Comparison of ENCODE assay signal across 13 cellular contexts in the genomic region with DNA sequence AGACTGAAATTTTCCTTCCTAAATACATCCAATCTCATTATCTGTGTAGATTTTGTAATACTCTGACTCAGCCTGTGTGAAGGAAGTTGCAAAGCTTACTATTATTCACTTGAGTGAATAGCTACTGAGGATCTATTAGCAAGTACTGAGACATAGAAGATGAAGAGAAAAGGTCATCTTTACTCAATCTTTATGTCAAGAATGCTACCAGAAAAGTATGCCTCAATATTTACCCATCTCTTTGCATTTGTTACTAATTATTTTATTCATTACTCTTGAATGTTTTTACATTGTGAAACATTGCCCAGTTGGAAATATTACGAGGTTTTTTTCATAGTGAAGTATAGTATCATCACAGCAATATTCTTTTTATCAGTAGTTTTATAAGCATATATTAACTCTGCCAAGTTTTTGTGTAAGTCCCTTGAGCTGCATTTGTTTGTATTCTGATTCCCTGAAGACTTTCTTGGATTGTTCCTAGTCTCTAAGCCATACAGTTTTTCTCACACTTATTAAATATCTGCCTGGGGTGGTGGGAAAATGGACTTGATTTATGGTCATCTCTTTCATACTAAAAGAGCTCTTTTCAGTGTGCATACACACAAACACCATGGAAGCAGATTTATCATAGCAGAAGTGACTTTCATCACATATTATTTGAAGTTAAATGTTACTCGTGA.
DNase-seq lines count a peak whose midpoint lies in the region; ATAC-seq, FAIRE-seq and TF ChIP-seq lines count a peak whose summit lies in the region.
"Had no signal": no experiment of that assay in that cellular context is flagged by ENCODE, and none has a peak within 500 bp of the region (broad histone marks: within the 10 kb centered on the region; RNA-seq: fewer than 3 reads in every experiment).

No MANE protein-coding gene starts in this region.

- no peaks in the 10 kb centered on the region for H3K9me3 Mint-ChIP-seq in activated T-cell treated with anti-CD3 and anti-CD28 coated beads, Interleukin-2, amount 50 U/mL, for 72 hours
- H3K9me3 Mint-ChIP-seq in Calu3 (ENCODE audit: low read depth, unreplicated experiment), result no peaks in the 10 kb centered on the region

- H3K36me3 Mint-ChIP-seq in activated T-cell treated with anti-CD3 and anti-CD28 coated beads, Interleukin-2, amount 50 U/mL, for 72 hours (ENCODE audit: insufficient read depth in 2 of 2), result no peaks in the 10 kb centered on the region
- H3K36me3 Mint-ChIP-seq in Calu3 (ENCODE audit: insufficient read depth, unreplicated experiment), result no peaks in the 10 kb centered on the region

- peaks cover 37% of the 10 kb centered on the region for H3K4me1 ChIP-seq in osteoblast (ENCODE audit: insufficient read depth, low read length)

- no peak for FAIRE-seq in bronchial epithelial cell (lab: Jason Lieb, UNC)
- FAIRE-seq: D721Med had no signal

- no peak for ATAC-seq in HG03139 (IDR thresholded peaks at IDR 0.05; ENCODE audit: unreplicated experiment)
- ATAC-seq in activated T-cell treated with anti-CD3 and anti-CD28 coated beads, Interleukin-2, amount 50 U/mL, for 72 hours (replicated peaks in 1 of 2), result no peak
- no peak for ATAC-seq in HG03442 (IDR thresholded peaks at IDR 0.05; ENCODE audit: unreplicated experiment)

- CTCF ChIA-PET in Calu3 (lab: Charles Lee), result no interaction called here

- peak overlapping the region; percentile 64 for H3K4me2 ChIP-seq in osteoblast (ENCODE audit: insufficient read depth, low read length)

- peak; percentile 46 for DNase-seq in NCI-H460 (ENCODE audit: extremely low read depth, low read depth)
- DNase-seq in bronchial epithelial cell (ENCODE audit: low read depth), result peak; percentile 93
- DNase-seq in osteoblast (ENCODE audit: insufficient read length, low spot score, missing footprints), result peak; percentile 75
- DNase-seq in activated T-cell treated with anti-CD3 and anti-CD28 coated beads, Interleukin-2, amount 50 U/mL, for 72 hours, result no peak
- DNase-seq in Calu3, result no peak
- DNase-seq: caudate nucleus, heart right ventricle, NCI-H1694 treated with DMSO at 0.1 percent for 48 hours, testis had no signal

- no peaks in the 10 kb centered on the region for H3K27me3 ChIP-seq in bronchial epithelial cell (ENCODE audit: control insufficient read depth, insufficient read depth, low read length)
- no peaks in the 10 kb centered on the region for H3K27me3 ChIP-seq in osteoblast (ENCODE audit: insufficient read depth, low read length)
- H3K27me3 ChIP-seq: heart right ventricle, testis had no signal

- peaks cover 32% of the 10 kb centered on the region for H3K4me1 Mint-ChIP-seq in activated T-cell treated with anti-CD3 and anti-CD28 coated beads, Interleukin-2, amount 50 U/mL, for 72 hours (ENCODE audit: low read depth)
- H3K4me1 Mint-ChIP-seq in Calu3 (ENCODE audit: low read depth, unreplicated experiment), result peaks cover 9% of the 10 kb centered on the region

- no peaks in the 10 kb centered on the region for H3K79me2 ChIP-seq in osteoblast (ENCODE audit: insufficient read depth, low read length)

- H3K27ac Mint-ChIP-seq in activated T-cell treated with anti-CD3 and anti-CD28 coated beads, Interleukin-2, amount 50 U/mL, for 72 hours, result no peak overlapping the region
- H3K27ac Mint-ChIP-seq in Calu3 (ENCODE audit: unreplicated experiment), result no peak overlapping the region

- intact Hi-C loops in Calu3 (cut with micrococcal nuclease; ENCODE audit: unreplicated experiment), result loop anchor here (10.0 kb wide), 1 partner anchor 227 kb away; no protein-coding TSS in a partner anchor

- TF ChIP-seq CTCF in C4-2B (conservative IDR thresholded peaks at IDR 0.05) (no peak), bronchial epithelial cell (IDR thresholded peaks at IDR 0.05; ENCODE audit: insufficient read depth, low read length, severe bottlenecking) (no peak), osteoblast (IDR thresholded peaks at IDR 0.05; ENCODE audit: extremely low read depth, low read depth, low read length) (no peak), Calu3 (IDR thresholded peaks at IDR 0.05; ENCODE audit: unreplicated experiment) (no peak)

- H4K20me1 ChIP-seq in osteoblast (ENCODE audit: insufficient read depth, low read length), result no peaks in the 10 kb centered on the region

- H3K27me3 Mint-ChIP-seq in activated T-cell treated with anti-CD3 and anti-CD28 coated beads, Interleukin-2, amount 50 U/mL, for 72 hours (ENCODE audit: low read depth), result no peaks in the 10 kb centered on the region
- no peaks in the 10 kb centered on the region for H3K27me3 Mint-ChIP-seq in Calu3 (ENCODE audit: unreplicated experiment)

- no peaks in the 10 kb centered on the region for H3K9me3 ChIP-seq in osteoblast (ENCODE audit: low read depth, low read length)
- H3K9me3 ChIP-seq: heart right ventricle, testis had no signal

- no peak overlapping the region for H2AFZ ChIP-seq in osteoblast (ENCODE audit: low read length)

- H3K4me3 ChIP-seq in bronchial epithelial cell (ENCODE audit: low read depth, low read length) (no peak overlapping the region), osteoblast (ENCODE audit: insufficient read depth, low read length) (no peak overlapping the region)
- H3K4me3 ChIP-seq: heart right ventricle, testis had no signal

- no TSS peak for BruUV-seq in Calu3 (replicated peaks; lab: Mats Ljungman, UMichigan)

- H3K4me3 Mint-ChIP-seq in activated T-cell treated with anti-CD3 and anti-CD28 coated beads, Interleukin-2, amount 50 U/mL, for 72 hours, result no peak overlapping the region
- no peak overlapping the region for H3K4me3 Mint-ChIP-seq in Calu3 (ENCODE audit: low read depth, unreplicated experiment)

- H3K27ac ChIP-seq in C4-2B, result peak overlapping the region; percentile 58
- H3K27ac ChIP-seq in osteoblast (ENCODE audit: low read depth, low read length), result peak overlapping the region; percentile 84
- H3K27ac ChIP-seq: testis had no signal

- no peaks in the 10 kb centered on the region for H3K36me3 ChIP-seq in bronchial epithelial cell (ENCODE audit: control insufficient read depth, insufficient read depth, low read length)
- no peaks in the 10 kb centered on the region for H3K36me3 ChIP-seq in osteoblast (ENCODE audit: insufficient read depth, low read length)
- H3K36me3 ChIP-seq: heart right ventricle had no signal

Comparison
In these comparisons a context has a peak if more than half of its experiments do, and no peak if none do; other contexts are left out.
1. DNase-seq: peak in NCI-H460 (single experiment), bronchial epithelial cell (single experiment) and osteoblast (single experiment); none in activated T-cell treated with anti-CD3 and anti-CD28 coated beads, Interleukin-2, amount 50 U/mL, for 72 hours (0 of 2) and Calu3 (single experiment).